8 cellular contexts compared by ENCODE assay signal in the genomic region with DNA sequence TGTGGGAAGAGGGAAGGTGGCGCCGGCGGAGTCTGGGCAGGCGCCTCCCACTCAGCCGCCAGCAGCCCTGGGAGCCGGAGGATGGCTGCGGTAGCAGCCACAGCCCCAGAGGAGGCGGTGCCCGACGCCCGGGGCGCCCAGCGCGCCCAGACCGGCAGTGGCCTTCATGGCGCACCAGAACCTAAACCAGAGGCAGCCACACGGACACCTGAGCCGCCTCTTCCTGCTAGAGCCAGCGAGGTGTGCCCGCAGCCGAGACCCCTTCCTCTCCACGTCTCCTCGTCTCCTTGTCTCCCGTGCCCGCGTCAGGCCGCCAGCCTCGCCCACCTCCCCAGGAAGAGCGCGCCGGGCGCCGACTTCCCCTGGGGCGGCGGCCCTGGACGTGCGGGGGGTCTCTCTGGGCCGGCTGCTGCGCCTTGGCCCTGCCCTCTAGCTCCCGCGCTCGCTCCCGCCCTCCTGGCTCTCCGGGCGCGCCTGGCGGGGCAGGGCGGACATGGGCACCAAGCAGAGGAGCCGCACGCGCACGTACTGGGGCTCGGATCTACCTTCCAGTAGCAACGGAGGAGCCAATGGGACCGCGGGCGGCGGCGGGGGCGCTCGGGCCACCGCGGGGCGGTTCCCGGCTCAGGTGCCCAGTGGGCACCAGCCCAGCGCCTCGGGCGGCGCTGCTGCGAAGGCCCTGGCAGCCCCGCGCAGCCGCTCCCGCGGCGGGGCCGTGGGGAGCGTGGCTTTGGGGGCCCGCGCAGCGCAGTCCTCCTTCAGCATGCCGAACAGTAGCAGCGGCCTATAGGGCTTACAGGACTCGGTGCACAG. TPM values are rescaled to one million over a fixed set of nuclear protein-coding genes. Genes with fewer than 3 reads are reported as not detected.
DNase-seq lines count a peak whose midpoint lies in the region; ATAC-seq and TF ChIP-seq lines count a peak whose summit lies in the region.

No MANE protein-coding gene starts in this region.

- ATAC-seq in lung (ENCODE audit: insufficient read depth, low FRiP score) = peak; percentile 66
- no peak for ATAC-seq in GM19324 (IDR thresholded peaks at IDR 0.05; ENCODE audit: low FRiP score, unreplicated experiment)
- ATAC-seq in HG03460 (IDR thresholded peaks at IDR 0.05; ENCODE audit: unreplicated experiment) = no peak

- H3K27ac ChIP-seq in HUES64 (ENCODE audit: low read depth, low read length) (no peak overlapping the region), SK-N-MC (no peak overlapping the region), ectodermal cell (ENCODE audit: insufficient read depth, low read depth, low read length, poor library complexity, severe bottlenecking) (no peak overlapping the region), lung (ENCODE audit: low read depth in 1 of 2, low read length in 1 of 2) (peak overlapping the region in 1 of 2 donors; percentile 97), temporal lobe (ENCODE audit: low read depth, low read length) (peak overlapping the region; percentile 65)

- H3K4me3 ChIP-seq in HUES64 (ENCODE audit: low read length) (peak overlapping the region; percentile 86), SK-N-MC (peak overlapping the region; percentile 76), ectodermal cell (ENCODE audit: insufficient read depth, low read depth, low read length) (peak overlapping the region; percentile 42), lung (peak overlapping the region; percentile 62)

- H3K9ac ChIP-seq in HUES64 (ENCODE audit: low read depth, low read length) (peak overlapping the region; percentile 68), SK-N-MC (ENCODE audit: insufficient read length) (peak overlapping the region; percentile 45)

- no peaks in the 10 kb centered on the region for H3K9me3 ChIP-seq in HUES64 (ENCODE audit: insufficient read depth, low read depth, low read length)
- no peaks in the 10 kb centered on the region for H3K9me3 ChIP-seq in SK-N-MC (ENCODE audit: low read depth, low read length)
- H3K9me3 ChIP-seq in ectodermal cell (ENCODE audit: control insufficient read depth, low read length) = no peaks in the 10 kb centered on the region
- H3K9me3 ChIP-seq in lung (ENCODE audit: control insufficient read depth in 2 of 2, insufficient read depth in 1 of 2, low read length in 1 of 2) = no peaks in the 10 kb centered on the region

- no peak for TF ChIP-seq CTCF in lung (IDR thresholded peaks at IDR 0.05; ENCODE audit: control extremely low read depth, extremely low read depth)

- DNase-seq in DMS 273 (lab: John Stamatoyannopoulos, UW; ENCODE audit: unreplicated experiment) (peak; percentile 82), SK-N-MC (ENCODE audit: low read depth, low spot score) (no peak), lung (ENCODE audit: low spot score) (peak; percentile 66)

- H3K27me3 ChIP-seq in HUES64 (ENCODE audit: insufficient read depth, low read length) (peaks cover 44% of the 10 kb centered on the region), ectodermal cell (ENCODE audit: control insufficient read depth, insufficient read depth, low read length, poor library complexity, severe bottlenecking) (peaks cover 51% of the 10 kb centered on the region), lung (ENCODE audit: control insufficient read depth, insufficient read depth) (no peaks in the 10 kb centered on the region)

- H3K4me1 ChIP-seq in HUES64 (ENCODE audit: insufficient read depth, low read length) = 0 out of 2 replicates have a peak, but pooled peaks cover 17% of the 10 kb centered on the region
- no peaks in the 10 kb centered on the region for H3K4me1 ChIP-seq in ectodermal cell (ENCODE audit: control insufficient read depth, insufficient read depth, low read length)
- H3K4me1 ChIP-seq in lung (ENCODE audit: control insufficient read depth in 2 of 2, insufficient read depth in 2 of 2, low read length in 2 of 2) = peaks cover 0 to 11% of the 10 kb centered on the region in 2 donors

- no peaks in the 10 kb centered on the region for H3K36me3 ChIP-seq in HUES64 (ENCODE audit: insufficient read depth, low read length)
- H3K36me3 ChIP-seq in SK-N-MC (ENCODE audit: insufficient read depth, low read length) = no peaks in the 10 kb centered on the region
- no peaks in the 10 kb centered on the region for H3K36me3 ChIP-seq in ectodermal cell (ENCODE audit: control insufficient read depth, insufficient read depth, low read length)
- no peaks in the 10 kb centered on the region for H3K36me3 ChIP-seq in lung (ENCODE audit: control insufficient read depth in 2 of 2, insufficient read depth in 2 of 2, low read length in 2 of 2)

- WGBS in HUES64 = under 1% methylated on average over 84 of the region's 84 CpGs
- WGBS in ectodermal cell, 2 experiments = 0% methylated on average over 84 of the region's 84 CpGs
- 0 to 1% methylated on average over 80 to 84 of the region's 84 CpGs for WGBS in lung, 2 donors

RNA-seq across cellular contexts. Expression of a gene that starts 33.0 kb away (rescaled TPM):
- polyA plus RNA-seq in HUES64 (2013, experiment 1 of 2) = not detected
- 0.51 TPM for polyA plus RNA-seq in HUES64 (2013, experiment 2 of 2)
- 1.3 TPM for polyA plus RNA-seq in ectodermal cell (2013, experiment 1 of 4)
- 2.2 TPM for polyA plus RNA-seq in ectodermal cell (2013, experiment 2 of 4)
- polyA plus RNA-seq in ectodermal cell (2013, experiment 3 of 4) = 0.48 TPM
- polyA plus RNA-seq in ectodermal cell (2013, experiment 4 of 4) = 0.61 TPM
- total RNA-seq in lung = 100 to 1,000 TPM; 216 to 661 TPM
- polyA plus RNA-seq in lung = 100 to 1,000 TPM; 635 to 636 TPM
- total RNA-seq in temporal lobe = 0.25 TPM

Comparison
In these comparisons a context has a peak if more than half of its experiments do, and no peak if none do; other contexts are left out.
1. RNA of a gene that starts 33.0 kb away (total RNA-seq): 216 to 661 TPM in lung; 0.25 TPM in temporal lobe (single experiment); every median in the first group is over 100 times any median in the second.
2. Peak in every context shown above with its lines, with median percentiles within 50 percentile points of each other: H3K4me3 ChIP-seq.